Comparison of ENCODE assay signal across 10 cellular contexts in the genomic region with DNA sequence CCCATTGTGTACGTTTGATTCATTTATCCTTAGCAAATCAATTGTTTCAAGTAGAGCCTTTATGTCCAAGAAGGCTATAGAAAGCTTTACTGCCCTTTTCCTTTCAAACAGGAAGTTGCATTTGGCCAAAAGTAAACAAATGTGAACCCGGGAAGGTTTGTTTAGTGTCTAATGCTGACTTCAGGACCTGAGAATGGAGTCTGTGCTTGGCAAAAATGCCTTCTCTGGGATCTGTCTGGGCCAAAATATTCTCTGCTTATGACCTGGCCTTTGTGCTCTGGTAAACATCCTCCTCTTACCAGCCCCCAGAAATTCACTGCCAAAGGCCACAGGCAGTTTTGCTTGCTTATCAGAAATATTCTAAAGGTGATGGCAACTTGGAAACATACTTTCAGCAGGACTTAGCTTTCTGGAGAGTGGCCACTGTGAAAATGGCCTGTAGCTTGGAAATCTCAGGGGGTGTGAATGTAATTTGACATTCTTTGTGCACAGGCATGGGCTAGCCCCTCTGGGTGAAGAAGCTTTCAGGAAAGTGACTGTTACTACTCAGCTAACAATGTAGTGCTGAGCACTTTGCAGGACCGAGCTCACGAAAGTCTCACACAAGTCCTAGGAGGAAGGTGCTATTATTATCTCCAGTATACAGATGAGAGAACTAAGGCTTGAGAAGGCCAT.
DNase-seq lines count a peak whose midpoint lies in the region; ATAC-seq and TF ChIP-seq lines count a peak whose summit lies in the region.
"Had no signal": no experiment of that assay in that cellular context is flagged by ENCODE, and none has a peak within 500 bp of the region (broad histone marks: within the 10 kb centered on the region; RNA-seq: fewer than 3 reads in every experiment).

No MANE protein-coding gene starts in this region.

- H3K9me3 Mint-ChIP-seq in nephron progenitor cell (peaks cover 5% of the 10 kb centered on the region), H9 (peaks cover 0 to 3% of the 10 kb centered on the region in 2 experiments; a peak in 2 of 5 replicates)

- WGBS in H9 (ENCODE audit: extremely low coverage, insufficient read length, low lambda C conversion rate), result no CpG with 5 or more reads among the region's 4 CpGs

- no peak overlapping the region for H2AK5ac ChIP-seq in H9 (ENCODE audit: insufficient read length, low read length)

- H4K5ac ChIP-seq in H9 (ENCODE audit: insufficient read length, low read depth, low read length), result no peak overlapping the region

- no peak overlapping the region for H3K4ac ChIP-seq in H9 (ENCODE audit: low read depth, low read length)

- no peak overlapping the region for H3K23ac ChIP-seq in H9 (ENCODE audit: insufficient read length, low read depth, low read length)

- H3K4me1 Mint-ChIP-seq in nephron progenitor cell, result peaks cover 27% of the 10 kb centered on the region
- H3K4me1 Mint-ChIP-seq in H9, result no peaks in the 10 kb centered on the region; a peak in 1 of 4 replicates

- H3K79me2 ChIP-seq in H9 (ENCODE audit: insufficient read depth, low read length), result no peaks in the 10 kb centered on the region

- no peak overlapping the region for H3K4me2 ChIP-seq in H9 (ENCODE audit: insufficient read depth, insufficient read length, low read length)

- no peaks in the 10 kb centered on the region for H3K36me3 ChIP-seq in KOPT-K1 (ENCODE audit: insufficient read depth, low read length)

- no peak overlapping the region for H2AFZ ChIP-seq in H9 (ENCODE audit: low read length)

- H3K4me3 ChIP-seq in AG10803 (ENCODE audit: low read length) (no peak overlapping the region), dorsolateral prefrontal cortex (no peak overlapping the region)

- no peaks in the 10 kb centered on the region for H3K79me1 ChIP-seq in H9 (ENCODE audit: insufficient read depth, low read depth, low read length, poor library complexity, severe bottlenecking)

- H4K8ac ChIP-seq in H9 (replicated peaks; ENCODE audit: insufficient read length, low read depth, low read length), result no peak overlapping the region

- H3K9me3 ChIP-seq in KOPT-K1 (ENCODE audit: insufficient read depth, low read length, poor library complexity, severe bottlenecking) (no peaks in the 10 kb centered on the region), H9 (ENCODE audit: control insufficient read depth, low read depth, low read length) (no peaks in the 10 kb centered on the region)

- no peak overlapping the region for H2BK5ac ChIP-seq in H9 (ENCODE audit: insufficient read length, low read length)

- intact Hi-C loops in dorsolateral prefrontal cortex (cut with DNase I), result no loop called here

- no peak overlapping the region for H3K56ac ChIP-seq in H9 (ENCODE audit: insufficient read length, low read depth, low read length)

- no peaks in the 10 kb centered on the region for H3K23me2 ChIP-seq in H9 (ENCODE audit: insufficient read length, low read depth, low read length, poor library complexity, severe bottlenecking)

- H3K36me3 Mint-ChIP-seq in nephron progenitor cell (ENCODE audit: low read depth) (peaks cover 6% of the 10 kb centered on the region), H9 (ENCODE audit: insufficient read depth in 1 of 3, low read depth in 3 of 3) (no peaks in the 10 kb centered on the region; a peak in 1 of 7 replicates)

- H2BK20ac ChIP-seq in H9 (ENCODE audit: low read depth, low read length, poor library complexity, severe bottlenecking), result no peak overlapping the region

- H3K9ac ChIP-seq in H9 (ENCODE audit: extremely low read depth, insufficient read length, low read length), result no peak overlapping the region

- H3K27me3 Mint-ChIP-seq in nephron progenitor cell (ENCODE audit: low read depth, poor library complexity) (no peaks in the 10 kb centered on the region), H9 (ENCODE audit: low read depth) (no peaks in the 10 kb centered on the region)

- H3K14ac ChIP-seq in H9 (ENCODE audit: insufficient read depth, low read length), result no peak overlapping the region

- peak overlapping the region; percentile 96 for H3K27ac ChIP-seq in KOPT-K1 (ENCODE audit: low read depth, low read length, poor library complexity, severe bottlenecking)
- H3K27ac ChIP-seq in dorsolateral prefrontal cortex, result peak overlapping the region in 44 of 59 donors; percentile 5 to 82 (median 51)
- H3K27ac ChIP-seq in H9 (ENCODE audit: insufficient read length, low read depth, low read length), result no peak overlapping the region
- H3K27ac ChIP-seq: RWPE1 had no signal

- no peak for TF ChIP-seq CTCF in AG10803 (conservative IDR thresholded peaks at IDR 0.05; ENCODE audit: low read length)
- TF ChIP-seq CTCF in dorsolateral prefrontal cortex (IDR thresholded peaks at IDR 0.05 in 54 of 56, conservative IDR thresholded peaks at IDR 0.05 in 2 of 56; ENCODE audit: low read depth in 1 of 56, partially characterized antibody in 56 of 56), result no peak
- TF ChIP-seq CTCF in nephron progenitor cell (IDR thresholded peaks at IDR 0.05), result no peak
- TF ChIP-seq CTCF in H9 (conservative IDR thresholded peaks at IDR 0.05), result no peak

- no peak overlapping the region for H3K4me3 Mint-ChIP-seq in nephron progenitor cell
- no peak overlapping the region for H3K4me3 Mint-ChIP-seq in H9

- no peak overlapping the region for H2BK15ac ChIP-seq in H9 (ENCODE audit: low read depth, low read length)

- H4K20me1 ChIP-seq in H9 (ENCODE audit: control insufficient read depth, insufficient read depth, insufficient read length), result no peaks in the 10 kb centered on the region

- no peak overlapping the region for H3K18ac ChIP-seq in H9 (ENCODE audit: insufficient read length, low read depth, low read length)

- ATAC-seq in HG03196 (IDR thresholded peaks at IDR 0.05; ENCODE audit: unreplicated experiment), result no peak

- no peaks in the 10 kb centered on the region for H3K4me1 ChIP-seq in H9 (ENCODE audit: insufficient read depth, low read length)

- no peaks in the 10 kb centered on the region for H3K27me3 ChIP-seq in dorsolateral prefrontal cortex
- H3K27me3 ChIP-seq in H9 (ENCODE audit: insufficient read depth, low read length), result no peaks in the 10 kb centered on the region

- H3T11ph ChIP-seq in H9 (ENCODE audit: low read length), result no peak overlapping the region

- DNase-seq in AG10803 (ENCODE audit: low read depth), result peak; percentile 61
- no peak for DNase-seq in dorsolateral prefrontal cortex
- no peak for DNase-seq in nephron progenitor cell
- DNase-seq in stimulated activated CD4-positive, alpha-beta T cell treated with anti-CD3 and anti-CD28 coated beads, Interleukin-4, amount 100 ng/mL, for 1 hour, result no peak
- DNase-seq in H9, result no peak
- DNase-seq in activated naive CD4-positive, alpha-beta T cell treated with anti-CD3 and anti-CD28 coated beads, Interleukin-2, amount 50 U/mL, for 16 hours, result no peak
- DNase-seq: activated CD8-positive, alpha-beta memory T cell treated with anti-CD3 and anti-CD28 coated beads, Interleukin-2, amount 50 U/mL, for 4 hours had no signal

- no peak overlapping the region for H2BK120ac ChIP-seq in H9 (ENCODE audit: low read depth, low read length, poor library complexity, severe bottlenecking)

- H4K91ac ChIP-seq in H9 (ENCODE audit: insufficient read length, low read depth, low read length), result no peak overlapping the region

- no peak overlapping the region for H2BK12ac ChIP-seq in H9 (ENCODE audit: insufficient read length, low read depth, low read length)

- peak overlapping the region; percentile 97 for H3K27ac Mint-ChIP-seq in nephron progenitor cell
- no peak overlapping the region; a peak in 1 of 7 replicates for H3K27ac Mint-ChIP-seq in H9
